ENCODE assay signal across 1 cellular context in genomic region chr9:81599837-81600236, GRCh38.
TF ChIP-seq lines count a peak whose summit lies in the region.

No MANE protein-coding gene starts in this region.

TF ChIP-seq in WTC11, 78 proteins besides CTCF, POLR2A, EP300 and RAD21 (continued from another document):
- TF ChIP-seq AFF4 (CRISPR knock-in tag; IDR thresholded peaks at IDR 0.05; ENCODE audit: borderline replicate concordance), result no peak
- TF ChIP-seq CREB1 (CRISPR knock-in tag; IDR thresholded peaks at IDR 0.05), result no peak
- TF ChIP-seq HMGA2 (CRISPR knock-in tag; IDR thresholded peaks at IDR 0.05), result no peak
- TF ChIP-seq ZNF121 (CRISPR knock-in tag; IDR thresholded peaks at IDR 0.05), result no peak
- no peak for TF ChIP-seq NR3C1 (CRISPR knock-in tag; conservative IDR thresholded peaks at IDR 0.05; ENCODE audit: low read depth)
- TF ChIP-seq ZNF396 (CRISPR knock-in tag; IDR thresholded peaks at IDR 0.05; ENCODE audit: borderline replicate concordance), result no peak
- no peak for TF ChIP-seq PREB (CRISPR knock-in tag; IDR thresholded peaks at IDR 0.05; ENCODE audit: borderline replicate concordance)
